In genomic region chr22:21800552-21801303, GRCh38 we compare ENCODE assay signal across 20 cellular contexts.
DNase-seq lines count a peak whose midpoint lies in the region; ATAC-seq, FAIRE-seq and TF ChIP-seq lines count a peak whose summit lies in the region.
"Had no signal": no experiment of that assay in that cellular context is flagged by ENCODE, and none has a peak within 500 bp of the region (broad histone marks: within the 10 kb centered on the region; RNA-seq: fewer than 3 reads in every experiment).

No MANE protein-coding gene starts in this region.

- H3K4me2 ChIP-seq in K562 (ENCODE audit: insufficient read depth, low read length), result no peak overlapping the region

- WGBS in heart right ventricle, 2 donors, result 96 to 97% methylated on average over 9 of the region's 9 CpGs
- 95% methylated on average over 9 of the region's 9 CpGs for WGBS in K562 (ENCODE audit: insufficient coverage, low coverage, missing lambda C conversion rate)

- no peak for TF ChIP-seq EP300 in K562 (IDR thresholded peaks at IDR 0.05; ENCODE audit: low read length)

- POLR2A ChIA-PET in K562 (lab: Yijun Ruan, JAX), result interaction anchor here (0.9 to 2.5 kb wide), 10 partner anchors 10 to 68 kb away, joined by 3 to 12 read pairs (median 6); no protein-coding TSS in a partner anchor
- POLR2A ChIA-PET in CD4-positive, alpha-beta memory T cell (lab: Charles Lee; ENCODE audit: partially characterized antibody), result interaction anchor here (0.6 kb wide), 1 partner anchor 16 kb away, joined by 3 read pairs; no protein-coding TSS in a partner anchor

- H3K27ac Mint-ChIP-seq in CD14-positive monocyte (peak overlapping the region in 5 of 7 donors; percentile 18 to 81 (median 31)), memory B cell (peak overlapping the region; percentile 60)
- peak overlapping the region in 2 of 7 donors; percentile 42 to 74 for H3K27ac Mint-ChIP-seq in CD4-positive, alpha-beta memory T cell
- H3K27ac Mint-ChIP-seq: HFFc6 had no signal

- H2AFZ ChIP-seq in K562 (ENCODE audit: low read depth, low read length), result no peak overlapping the region

- TF ChIP-seq CTCF in right atrium auricular region (IDR thresholded peaks at IDR 0.05) (no peak), heart right ventricle (IDR thresholded peaks at IDR 0.05) (no peak), CD14-positive monocyte (IDR thresholded peaks at IDR 0.05) (no peak), K562 (IDR thresholded peaks at IDR 0.05 in 2 of 3, conservative IDR thresholded peaks at IDR 0.05 in 1 of 3; ENCODE audit: insufficient read depth in 2 of 3, low read depth in 1 of 3, low read length in 3 of 3) (no peak), foreskin fibroblast (IDR thresholded peaks at IDR 0.05; ENCODE audit: low read depth, low read length) (no peak)

- peaks cover 0 to 11% of the 10 kb centered on the region in 2 donors for H3K4me1 ChIP-seq in right atrium auricular region
- H3K4me1 ChIP-seq in heart right ventricle, result peaks cover 0 to 25% (median 13%) of the 10 kb centered on the region in 9 donors
- H3K4me1 ChIP-seq in K562 (replicated peaks in 1 of 2; ENCODE audit: control insufficient read depth in 2 of 2, insufficient read depth in 2 of 2, low read length in 2 of 2), result no peaks in the 10 kb centered on the region
- no peaks in the 10 kb centered on the region for H3K4me1 ChIP-seq in CD4-positive, alpha-beta memory T cell (ENCODE audit: insufficient read depth, low read length)

- H3K27me3 Mint-ChIP-seq in CD14-positive monocyte (ENCODE audit: low read depth in 3 of 3) (no peaks in the 10 kb centered on the region), memory B cell (no peaks in the 10 kb centered on the region)
- no peaks in the 10 kb centered on the region for H3K27me3 Mint-ChIP-seq in CD4-positive, alpha-beta memory T cell
- H3K27me3 Mint-ChIP-seq: CD4-positive, CD25-positive, alpha-beta regulatory T cell; CD8-positive, alpha-beta memory T cell had no signal

- no TSS peak for BruUV-seq in K562 (replicated peaks; lab: Mats Ljungman, UMichigan)

- DNase-seq in right atrium auricular region (ENCODE audit: low spot score) (peak; percentile 30), heart right ventricle (no peak), CD14-positive monocyte (ENCODE audit: low spot score) (no peak), K562 (ENCODE audit: extremely low read depth in 1 of 4, low spot score in 3 of 4) (no peak), memory B cell (ENCODE audit: low spot score in 2 of 2) (no peak), foreskin fibroblast (no peak)
- DNase-seq in CD4-positive, alpha-beta memory T cell, result no peak
- DNase-seq: C1 segment of cervical spinal cord; CD4-positive, CD25-positive, alpha-beta regulatory T cell; CD8-positive, alpha-beta memory T cell; DMS53; DMS79 treated with DMSO at 0.1 percent for 48 hours; GF-D8; GOT3; HFFc6 had no signal

- CTCF ChIA-PET in K562 (lab: Yijun Ruan, JAX; ENCODE audit: low intra/inter-chr PET ratio), result no interaction called here
- CTCF ChIA-PET in CD4-positive, alpha-beta memory T cell (lab: Charles Lee; ENCODE audit: partially characterized antibody), result interaction anchor here (0.9 to 1.7 kb wide), 2 partner anchors 13 to 14 kb away, joined by 3 to 9 read pairs; no protein-coding TSS in a partner anchor

- H3K27me3 ChIP-seq in right atrium auricular region (no peaks in the 10 kb centered on the region), heart right ventricle (no peaks in the 10 kb centered on the region), K562 (ENCODE audit: control insufficient read depth in 2 of 2, insufficient read depth in 2 of 2, low read length in 2 of 2) (no peaks in the 10 kb centered on the region)
- no peaks in the 10 kb centered on the region for H3K27me3 ChIP-seq in CD4-positive, alpha-beta memory T cell (ENCODE audit: insufficient read depth, low read length)

- FAIRE-seq in K562 (lab: Jason Lieb, UNC), result no peak
- FAIRE-seq: GM12891, GM18507, H54 had no signal

- H3K4me3 Mint-ChIP-seq in CD14-positive monocyte (no peak overlapping the region), memory B cell (no peak overlapping the region)
- H3K4me3 Mint-ChIP-seq in CD4-positive, alpha-beta memory T cell, result no peak overlapping the region
- H3K4me3 Mint-ChIP-seq: CD4-positive, CD25-positive, alpha-beta regulatory T cell; CD8-positive, alpha-beta memory T cell; HFFc6 had no signal

- H3K36me3 ChIP-seq in right atrium auricular region, result peaks cover 58% of the 10 kb centered on the region
- H3K36me3 ChIP-seq in heart right ventricle, result peaks cover 0 to 98% (median 42%) of the 10 kb centered on the region in 9 donors
- peaks cover 96% of the 10 kb centered on the region for H3K36me3 ChIP-seq in K562 (ENCODE audit: control insufficient read depth, insufficient read depth, low read length)
- peaks cover 38% of the 10 kb centered on the region for H3K36me3 ChIP-seq in CD4-positive, alpha-beta memory T cell (ENCODE audit: insufficient read depth, low read length)

- H3K27ac ChIP-seq in right atrium auricular region (no peak overlapping the region), heart right ventricle (no peak overlapping the region), K562 (ENCODE audit: extremely low read depth, low read depth, low read length) (no peak overlapping the region)
- H3K27ac ChIP-seq in CD4-positive, alpha-beta memory T cell (ENCODE audit: low read depth, low read length), result no peak overlapping the region

- no peak overlapping the region for H3K4me3 ChIP-seq in right atrium auricular region
- no peak overlapping the region for H3K4me3 ChIP-seq in heart right ventricle
- no peak overlapping the region for H3K4me3 ChIP-seq in K562
- no peak overlapping the region for H3K4me3 ChIP-seq in CD4-positive, alpha-beta memory T cell (ENCODE audit: low read length in 2 of 2)
- H3K4me3 ChIP-seq in foreskin fibroblast (ENCODE audit: low read depth in 1 of 2, low read length in 2 of 2), result no peak overlapping the region
- H3K4me3 ChIP-seq: HAP-1 had no signal

- H3K9me1 ChIP-seq in K562 (ENCODE audit: control insufficient read depth, insufficient read depth, low read length), result peaks cover 3% of the 10 kb centered on the region

- in situ Hi-C loops in K562 (cut with MboI), result no loop called here

- H3K9me3 Mint-ChIP-seq in CD14-positive monocyte (no peaks in the 10 kb centered on the region), memory B cell (no peaks in the 10 kb centered on the region)
- H3K9me3 Mint-ChIP-seq in CD4-positive, alpha-beta memory T cell, result no peaks in the 10 kb centered on the region
- H3K9me3 Mint-ChIP-seq: CD8-positive, alpha-beta memory T cell; HFFc6 had no signal

- no peaks in the 10 kb centered on the region for H4K20me1 ChIP-seq in K562 (replicated peaks; ENCODE audit: control insufficient read depth, insufficient read depth, low read length)

- no peak for TF ChIP-seq POLR2A in K562 (conservative IDR thresholded peaks at IDR 0.05)

- peaks cover under 1% of the 10 kb centered on the region; the same call in 1 of the 3 replicates for H3K79me2 ChIP-seq in K562 (ENCODE audit: control insufficient read depth, insufficient read depth, low read length)

- H3K9ac ChIP-seq in K562 (ENCODE audit: insufficient read depth in 1 of 2, low read depth in 2 of 2, low read length in 2 of 2), result no peak overlapping the region

- intact Hi-C loops in heart right ventricle (cut with DNase I) (loop anchor here in 2 of 10 donors (5.0 to 10.0 kb wide), 2 partner anchors 62 to 76 kb away; no protein-coding TSS in a partner anchor), CD14-positive monocyte (cut with micrococcal nuclease) (loop anchor here in 1 of 2 donors (10.0 kb wide), 1 partner anchor 134 kb away; no protein-coding TSS in a partner anchor), K562 (cut with micrococcal nuclease) (no loop called here)
- intact Hi-C loops in CD4-positive, alpha-beta memory T cell (cut with micrococcal nuclease), result no loop called here

- H3K9me3 ChIP-seq in right atrium auricular region (no peaks in the 10 kb centered on the region), heart right ventricle (no peaks in the 10 kb centered on the region), K562 (replicated peaks; ENCODE audit: control insufficient read depth, insufficient read depth, low read depth, low read length) (no peaks in the 10 kb centered on the region)
- no peaks in the 10 kb centered on the region for H3K9me3 ChIP-seq in CD4-positive, alpha-beta memory T cell (ENCODE audit: control insufficient read depth in 1 of 2, low read length in 2 of 2)
- H3K9me3 ChIP-seq: HAP-1 had no signal

- no peak for TF ChIP-seq RAD21 in K562 (CRISPR knock-in tag; conservative IDR thresholded peaks at IDR 0.05 in 1 of 2, IDR thresholded peaks at IDR 0.05 in 1 of 2)

- ATAC-seq in heart right ventricle (no peak), K562 (no peak), memory B cell (ENCODE audit: low read depth) (no peak)
- no peak for ATAC-seq in activated CD4-positive, CD25-positive, alpha-beta regulatory T cell treated with anti-CD3 and anti-CD28 coated beads, Interleukin-2, amount 50 U/mL, for 24 hours

- H3K4me1 Mint-ChIP-seq in CD14-positive monocyte, result no peaks in the 10 kb centered on the region
- peaks cover 5% of the 10 kb centered on the region for H3K4me1 Mint-ChIP-seq in memory B cell
- H3K4me1 Mint-ChIP-seq in CD4-positive, alpha-beta memory T cell, result peaks cover 0 to 14% (median 6%) of the 10 kb centered on the region in 4 donors

- H3K36me3 Mint-ChIP-seq in CD14-positive monocyte (peaks cover 85 to 88% of the 10 kb centered on the region in 2 donors), memory B cell (peaks cover 34% of the 10 kb centered on the region)
- H3K36me3 Mint-ChIP-seq in CD4-positive, alpha-beta memory T cell, result peaks cover 56 to 73% of the 10 kb centered on the region in 2 donors

TF ChIP-seq in K562, 482 proteins besides CTCF, POLR2A, EP300 and RAD21 (continues in another document):
- TF ChIP-seq ZFP91 (CRISPR knock-in tag; IDR thresholded peaks at IDR 0.05), result 0 out of 2 replicates have a peak, but pooled peaks have one; percentile 34
- TF ChIP-seq PML (IDR thresholded peaks at IDR 0.05; ENCODE audit: low read length), result no peak
- TF ChIP-seq ZNF165 (CRISPR knock-in tag; IDR thresholded peaks at IDR 0.05; ENCODE audit: borderline replicate concordance), result no peak
- TF ChIP-seq ZNF431 (CRISPR knock-in tag; IDR thresholded peaks at IDR 0.05), result 0 out of 2 replicates have a peak, but pooled peaks have one; percentile 51
- peak; percentile 36; the same call in 1 of the 2 replicates for TF ChIP-seq ZNF12 (CRISPR knock-in tag; IDR thresholded peaks at IDR 0.05)
